6 cellular contexts compared by ENCODE assay signal in genomic region chr18:61159246-61159645, GRCh38.
"Had no signal": no experiment of that assay in that cellular context is flagged by ENCODE, and none has a peak within 500 bp of the region (broad histone marks: within the 10 kb centered on the region; RNA-seq: fewer than 3 reads in every experiment).

No MANE protein-coding gene starts in this region.

- H3K36me3 Mint-ChIP-seq: IgD-negative memory B cell had no signal

- H3K27ac Mint-ChIP-seq: GM23338, H9, IgD-negative memory B cell had no signal

- H3K4me2 ChIP-seq: GM23338 had no signal

- H3K4me3 ChIP-seq: GM23338 had no signal

- ATAC-seq: GM23338, HepG2 had no signal

- H3K27ac ChIP-seq: HL-60 had no signal

- H2AFZ ChIP-seq: GM23338 had no signal

- DNase-seq: H9, HCEC 1CT had no signal

- H3K9me3 Mint-ChIP-seq: GM23338, H9 had no signal
